ENCODE assay signal across 6 cellular contexts in the genomic region with DNA sequence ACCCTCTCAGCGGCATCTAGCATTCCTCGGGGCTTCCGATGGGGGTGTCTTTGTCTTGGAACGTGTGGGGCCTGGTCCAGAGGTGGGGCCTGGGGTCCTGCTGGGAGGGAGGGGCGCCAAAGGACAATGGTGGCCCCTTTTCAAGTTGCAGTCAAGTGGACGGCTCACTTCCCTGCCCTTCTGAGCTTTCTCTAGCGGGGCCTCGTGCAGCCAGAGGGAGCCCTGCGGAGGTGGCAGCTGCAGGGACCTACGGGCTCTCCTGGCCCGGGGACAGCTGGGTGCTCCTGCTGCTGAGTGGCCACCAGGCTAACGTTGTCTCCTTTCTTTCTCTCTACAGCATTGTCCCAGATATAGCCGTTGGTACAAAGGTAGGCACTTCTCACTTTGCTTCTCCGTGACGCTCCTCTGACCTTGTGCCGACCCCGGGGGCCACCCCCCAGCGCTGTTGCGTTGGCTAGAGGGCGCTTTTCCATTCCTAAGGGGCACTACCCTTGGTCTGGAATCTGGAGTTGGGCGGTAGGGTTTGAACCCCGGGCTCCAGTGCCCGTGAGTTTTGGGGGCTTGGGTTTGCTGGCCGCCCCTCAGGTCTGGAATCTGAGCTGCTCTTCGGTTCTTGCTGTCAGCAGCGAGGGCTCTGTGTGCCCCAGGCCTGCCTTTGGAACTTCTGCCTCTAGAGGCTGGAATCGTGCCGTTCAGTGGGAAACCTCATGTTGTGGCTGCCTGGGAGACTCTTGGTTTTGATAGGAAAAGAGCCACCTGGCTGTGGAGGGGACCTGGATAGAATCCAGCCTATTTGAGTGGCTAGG. TPM values are rescaled to one million over a fixed set of nuclear protein-coding genes. Genes with fewer than 3 reads are reported as not detected.
A peak's percentile ranks its signal among the peaks of the same experiment; 100 is the strongest.
DNase-seq lines count a peak whose midpoint lies in the region; ATAC-seq, FAIRE-seq and TF ChIP-seq lines count a peak whose summit lies in the region.

No MANE protein-coding gene starts in this region.

- H3K4ac ChIP-seq in H9 (ENCODE audit: low read depth, low read length) = no peak overlapping the region

- H2AFZ ChIP-seq in H9 (ENCODE audit: low read length) = no peak overlapping the region

- H3K36me3 ChIP-seq in kidney (ENCODE audit: control insufficient read depth in 1 of 2, insufficient read depth in 2 of 2, low read length in 2 of 2) = peaks cover 4 to 6% of the 10 kb centered on the region in 2 donors

- DNase-seq in H9 (peak; percentile 54), kidney (peak; percentile 79), NCI-H1436 treated with DMSO at 0.1 percent for 48 hours (lab: John Stamatoyannopoulos, UW) (no peak), C1 segment of cervical spinal cord (lab: John Stamatoyannopoulos, UW) (no peak)

- intact Hi-C loops in kidney (cut with DNase I) = no loop called here

- H3K27me3 Mint-ChIP-seq in H9 (ENCODE audit: low read depth) = no peaks in the 10 kb centered on the region

- peaks cover 9% of the 10 kb centered on the region for H3K23me2 ChIP-seq in H9 (ENCODE audit: insufficient read length, low read depth, low read length, poor library complexity, severe bottlenecking)

- no peak overlapping the region for H2BK12ac ChIP-seq in H9 (ENCODE audit: insufficient read length, low read depth, low read length)

- H3K4me1 Mint-ChIP-seq in H9 = peaks cover 25 to 39% of the 10 kb centered on the region in 2 experiments

- H3K4me3 Mint-ChIP-seq in H9 = peak overlapping the region; percentile 91 to 93

- no peak overlapping the region for H4K5ac ChIP-seq in H9 (ENCODE audit: insufficient read length, low read depth, low read length)

- TF ChIP-seq CTCF in H9 (conservative IDR thresholded peaks at IDR 0.05) = peak; percentile 25; the same call in 1 of the 3 replicates
- TF ChIP-seq CTCF in WI38 (IDR thresholded peaks at IDR 0.05; ENCODE audit: low read depth, low read length) = no peak
- TF ChIP-seq CTCF in kidney (IDR thresholded peaks at IDR 0.05; ENCODE audit: borderline replicate concordance, extremely low read depth, insufficient read depth) = no peak

- peak overlapping the region; percentile 94 for H3K27ac Mint-ChIP-seq in H9

- no peak overlapping the region for H2BK15ac ChIP-seq in H9 (ENCODE audit: low read depth, low read length)

- H4K91ac ChIP-seq in H9 (ENCODE audit: insufficient read length, low read depth, low read length) = no peak overlapping the region

- H2BK5ac ChIP-seq in H9 (ENCODE audit: insufficient read length, low read length) = no peak overlapping the region

- no peak overlapping the region for H4K8ac ChIP-seq in H9 (replicated peaks; ENCODE audit: insufficient read length, low read depth, low read length)

- H3K4me2 ChIP-seq in H9 (ENCODE audit: insufficient read depth, insufficient read length, low read length) = peak overlapping the region; percentile 89

- peak overlapping the region; percentile 31 for H3K18ac ChIP-seq in H9 (ENCODE audit: insufficient read length, low read depth, low read length)

- H2BK120ac ChIP-seq in H9 (ENCODE audit: low read depth, low read length, poor library complexity, severe bottlenecking) = no peak overlapping the region

- H3K14ac ChIP-seq in H9 (ENCODE audit: insufficient read depth, low read length) = peak overlapping the region; percentile 77; the same call in 1 of the 2 replicates

- H3K23ac ChIP-seq in H9 (ENCODE audit: insufficient read length, low read depth, low read length) = no peak overlapping the region

- no peak for ATAC-seq in GM18868 (IDR thresholded peaks at IDR 0.05; ENCODE audit: unreplicated experiment)

- no peak overlapping the region for H2BK20ac ChIP-seq in H9 (ENCODE audit: low read depth, low read length, poor library complexity, severe bottlenecking)

- H3T11ph ChIP-seq in H9 (ENCODE audit: low read length) = no peak overlapping the region

- H3K36me3 Mint-ChIP-seq in H9 (ENCODE audit: insufficient read depth in 1 of 3, low read depth in 3 of 3) = peaks cover 41 to 55% (median 55%) of the 10 kb centered on the region in 3 experiments; a peak in 6 of 7 replicates

- peaks cover 8% of the 10 kb centered on the region for H3K79me1 ChIP-seq in H9 (ENCODE audit: insufficient read depth, low read depth, low read length, poor library complexity, severe bottlenecking)

- H3K27ac ChIP-seq in H9 (ENCODE audit: insufficient read length, low read depth, low read length) (no peak overlapping the region), kidney (ENCODE audit: low read depth in 2 of 2, low read length in 2 of 2) (peak overlapping the region; percentile 73 to 82)

- no peaks in the 10 kb centered on the region; a peak in 1 of 5 replicates for H3K9me3 Mint-ChIP-seq in H9

- H3K4me1 ChIP-seq in H9 (ENCODE audit: insufficient read depth, low read length) = no peaks in the 10 kb centered on the region; the same call in 1 of the 2 replicates
- peaks cover 25 to 44% of the 10 kb centered on the region in 2 donors for H3K4me1 ChIP-seq in kidney (ENCODE audit: control insufficient read depth in 1 of 2, insufficient read depth in 1 of 2, low read depth in 1 of 2, low read length in 2 of 2)

- no peaks in the 10 kb centered on the region for H3K27me3 ChIP-seq in H9 (ENCODE audit: insufficient read depth, low read length)

- no peak for FAIRE-seq in kidney (lab: Jason Lieb, UNC)

- H4K20me1 ChIP-seq in H9 (ENCODE audit: control insufficient read depth, insufficient read depth, insufficient read length) = peaks cover 4% of the 10 kb centered on the region

- H3K4me3 ChIP-seq in WI38 (ENCODE audit: low read depth, low read length) (peak overlapping the region; percentile 91), kidney (ENCODE audit: low read length in 2 of 2) (peak overlapping the region; percentile 87 to 93)

- H3K56ac ChIP-seq in H9 (ENCODE audit: insufficient read length, low read depth, low read length) = no peak overlapping the region

- H3K9me3 ChIP-seq in H9 (ENCODE audit: control insufficient read depth, low read depth, low read length) (no peaks in the 10 kb centered on the region), kidney (ENCODE audit: control insufficient read depth in 1 of 2, low read length in 2 of 2) (no peaks in the 10 kb centered on the region)

- WGBS in H9 (ENCODE audit: extremely low coverage, insufficient read length, low lambda C conversion rate) = no CpG with 5 or more reads among the region's 28 CpGs

- no peak overlapping the region for H2AK5ac ChIP-seq in H9 (ENCODE audit: insufficient read length, low read length)

- H3K9ac ChIP-seq in H9 (ENCODE audit: extremely low read depth, insufficient read length, low read length) (peak overlapping the region; percentile 95), kidney (ENCODE audit: low read length in 2 of 2) (peak overlapping the region; percentile 26 to 84)

- H3K79me2 ChIP-seq in H9 (ENCODE audit: insufficient read depth, low read length) = peaks cover 58% of the 10 kb centered on the region

RNA-seq across cellular contexts. Expression of gene PTBP1, which starts 2.0 kb away (rescaled TPM):
- 712 and 748 TPM in 2 replicates for total RNA-seq in H9 (2021)
- total RNA-seq in kidney = 339 TPM
- polyA plus RNA-seq in kidney (ENCODE audit: insufficient read depth, low read depth, low replicate concordance) = 102 TPM

RNA-seq across cellular contexts. Expression of gene PLPPR3, which starts 22.5 kb away (rescaled TPM):
- total RNA-seq in H9 (2021) = 57.9 and 61.2 TPM in 2 replicates
- not detected for total RNA-seq in kidney
- polyA plus RNA-seq in kidney (ENCODE audit: insufficient read depth, low read depth, low replicate concordance) = not detected

RNA-seq across cellular contexts. Expression of gene AZU1, which starts 28.4 kb away (rescaled TPM):
- 0.77 and 1.6 TPM in 2 replicates for total RNA-seq in H9 (2021)
- total RNA-seq in kidney = 0.50 TPM
- not detected for polyA plus RNA-seq in kidney (ENCODE audit: insufficient read depth, low read depth, low replicate concordance)

RNA-seq across cellular contexts. Expression of gene PRTN3, which starts 41.5 kb away (rescaled TPM):
- 0.31 TPM in 1 of 2 replicates, not detected in the other for total RNA-seq in H9 (2021)
- not detected for total RNA-seq in kidney
- not detected for polyA plus RNA-seq in kidney (ENCODE audit: insufficient read depth, low read depth, low replicate concordance)

RNA-seq across cellular contexts. Expression of gene MISP, which starts 48.4 kb away (rescaled TPM):
- total RNA-seq in H9 (2021) (0.44 and 0.83 TPM in 2 replicates), kidney (17.8 TPM)
- 19.6 TPM for polyA plus RNA-seq in kidney (ENCODE audit: insufficient read depth, low read depth, low replicate concordance)

Comparison
In these comparisons a context has a peak if more than half of its experiments do, and no peak if none do; other contexts are left out.
1. DNase-seq: peak in H9 (single experiment) and kidney (single experiment); none in NCI-H1436 treated with DMSO at 0.1 percent for 48 hours (single experiment) and C1 segment of cervical spinal cord (0 of 14).
2. RNA of gene PLPPR3, which starts 22.5 kb away (total RNA-seq): 57.9 to 61.2 TPM in H9; not detected in kidney (single experiment); every median in the first group is over 10 times any median in the second.